19 cellular contexts compared by ENCODE assay signal in genomic region chr13:97283888-97284287, GRCh38.
A peak's percentile ranks its signal among the peaks of the same experiment; 100 is the strongest.
DNase-seq lines count a peak whose midpoint lies in the region; ATAC-seq, FAIRE-seq and TF ChIP-seq lines count a peak whose summit lies in the region.
"Had no signal": no experiment of that assay in that cellular context is flagged by ENCODE, and none has a peak within 500 bp of the region (broad histone marks: within the 10 kb centered on the region; RNA-seq: fewer than 3 reads in every experiment).

No MANE protein-coding gene starts in this region.

- intact Hi-C loops in lower leg skin (cut with DNase I; ENCODE audit: low total_unique reads) = loop anchor here (10.0 kb wide), 1 partner anchor 1191 kb away; no protein-coding TSS in a partner anchor

- ATAC-seq in HG02678 (IDR thresholded peaks at IDR 0.05; ENCODE audit: unreplicated experiment) (peak; percentile 41), T-helper 17 cell (no peak)
- ATAC-seq: CD8-positive, alpha-beta T cell had no signal

- H3K27me3 Mint-ChIP-seq in T-helper 17 cell (no peaks in the 10 kb centered on the region), progenitor cell of endocrine pancreas (no peaks in the 10 kb centered on the region)
- H3K27me3 Mint-ChIP-seq: stimulated activated naive CD8-positive, alpha-beta T cell treated with anti-CD3 and anti-CD28 coated beads, Interleukin-15, Interleukin-2, amounts not matched to agents 100 ng/mL and 50 ng/mL, for 24 hours had no signal

- no peak for TF ChIP-seq CTCF in progenitor cell of endocrine pancreas (IDR thresholded peaks at IDR 0.05; ENCODE audit: unreplicated experiment)
- TF ChIP-seq CTCF in lower leg skin (IDR thresholded peaks at IDR 0.05) = no peak

- H3K4me1 Mint-ChIP-seq in T-helper 17 cell = peaks cover 47% of the 10 kb centered on the region
- peaks cover 19% of the 10 kb centered on the region for H3K4me1 Mint-ChIP-seq in progenitor cell of endocrine pancreas (ENCODE audit: low read depth)

- DNase-seq in GM18507 (ENCODE audit: extremely low spot score, insufficient read length, low read depth) (no peak), T-helper 17 cell (no peak), progenitor cell of endocrine pancreas (ENCODE audit: low spot score, unreplicated experiment) (no peak), NCI-H2029 treated with DMSO at 0.1 percent for 48 hours (lab: John Stamatoyannopoulos, UW) (no peak), NCI-H774 (lab: John Stamatoyannopoulos, UW) (no peak), DMS79 (lab: John Stamatoyannopoulos, UW) (no peak), lower leg skin (ENCODE audit: low spot score in 2 of 2) (no peak)
- DNase-seq: amygdala; CD8-positive, alpha-beta T cell; cerebellar nuclear complex; DND-41; effector memory CD4-positive, alpha-beta T cell; Karpas-422; NCI-H1092 treated with DMSO at 0.1 percent for 48 hours; NCI-H510A had no signal

- H3K9me3 Mint-ChIP-seq in progenitor cell of endocrine pancreas (ENCODE audit: low read depth) = no peaks in the 10 kb centered on the region
- H3K9me3 Mint-ChIP-seq: CD8-positive, alpha-beta T cell; mesothelial cell of epicardium; stimulated activated naive CD8-positive, alpha-beta T cell treated with anti-CD3 and anti-CD28 coated beads, Interleukin-15, Interleukin-2, amounts not matched to agents 100 ng/mL and 50 ng/mL, for 24 hours had no signal

- no peaks in the 10 kb centered on the region for H3K9me3 ChIP-seq in T-helper 17 cell (ENCODE audit: control insufficient read depth, low read length, poor library complexity, severe bottlenecking)

- TF ChIP-seq POLR2A in lower leg skin (IDR thresholded peaks at IDR 0.05) = no peak

- 90 to 98% methylated on average over 2 of the region's 2 CpGs for WGBS in lower leg skin, 2 donors

- H3K4me3 Mint-ChIP-seq in T-helper 17 cell (no peak overlapping the region), progenitor cell of endocrine pancreas (ENCODE audit: low read depth) (no peak overlapping the region)
- H3K4me3 Mint-ChIP-seq: CD8-positive, alpha-beta T cell; mesothelial cell of epicardium; stimulated activated naive CD8-positive, alpha-beta T cell treated with anti-CD3 and anti-CD28 coated beads, Interleukin-15, Interleukin-2, amounts not matched to agents 100 ng/mL and 50 ng/mL, for 24 hours had no signal

- peak; percentile 52 for FAIRE-seq in GM18507 (lab: Jason Lieb, UNC)

- H3K36me3 Mint-ChIP-seq in T-helper 17 cell (ENCODE audit: low read depth) (peaks cover 12% of the 10 kb centered on the region), progenitor cell of endocrine pancreas (ENCODE audit: insufficient read depth) (peaks cover 13% of the 10 kb centered on the region)

- H3K27ac Mint-ChIP-seq in T-helper 17 cell (peak overlapping the region; percentile 67), progenitor cell of endocrine pancreas (peak overlapping the region; percentile 18)
- H3K27ac Mint-ChIP-seq: CD8-positive, alpha-beta T cell; mesothelial cell of epicardium; stimulated activated naive CD8-positive, alpha-beta T cell treated with anti-CD3 and anti-CD28 coated beads, Interleukin-15, Interleukin-2, amounts not matched to agents 100 ng/mL and 50 ng/mL, for 24 hours had no signal

- H3K4me3 ChIP-seq in lower leg skin (ENCODE audit: low read depth, poor library complexity, severe bottlenecking) = no peak overlapping the region
- H3K4me3 ChIP-seq: skin epidermis had no signal
